Comparison of ENCODE assay signal across 2 cellular contexts in the genomic region with DNA sequence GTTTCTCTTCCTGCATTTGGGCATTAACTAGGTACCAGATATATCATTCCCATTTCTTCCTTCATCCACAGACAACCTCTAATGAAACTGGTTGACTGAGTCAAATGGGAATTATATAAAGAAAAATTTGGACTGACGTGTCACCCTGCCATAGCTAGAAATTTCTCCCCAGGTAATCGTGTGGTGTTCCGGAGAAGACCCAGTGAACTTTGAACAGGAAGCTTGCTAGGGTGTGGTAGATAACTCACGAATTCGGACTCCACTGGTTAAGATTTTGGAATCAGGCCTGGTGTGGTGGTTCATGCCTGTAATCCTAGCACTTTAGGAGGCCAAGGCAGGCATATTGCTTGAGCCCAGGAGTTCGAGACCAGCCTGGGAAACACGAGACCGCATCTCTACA.
TF ChIP-seq lines count a peak whose summit lies in the region.

No MANE protein-coding gene starts in this region.

TF ChIP-seq in SK-N-SH, 30 proteins besides CTCF, POLR2A, EP300 and RAD21 (continued from another document):
- no peak for TF ChIP-seq REST (IDR thresholded peaks at IDR 0.05; ENCODE audit: low read depth, low read length)
- no peak for TF ChIP-seq RCOR1 (IDR thresholded peaks at IDR 0.05; ENCODE audit: low read length)
- TF ChIP-seq FOXJ3 (CRISPR knock-in tag; IDR thresholded peaks at IDR 0.05), result no peak
- TF ChIP-seq NFIC (IDR thresholded peaks at IDR 0.05; ENCODE audit: borderline replicate concordance), result no peak
- no peak for TF ChIP-seq USF1 (IDR thresholded peaks at IDR 0.05; ENCODE audit: borderline replicate concordance, low read depth)

TF ChIP-seq in SK-N-SH treated with all-trans-retinoic acid at 6 μM for 48 hours, 23 proteins besides CTCF, POLR2A, EP300 and RAD21 (continued from another document):
- TF ChIP-seq GLIS3 (CRISPR knock-in tag; IDR thresholded peaks at IDR 0.05) (no peak), TOX (CRISPR knock-in tag; IDR thresholded peaks at IDR 0.05; ENCODE audit: borderline replicate concordance) (no peak), ZNF8 (CRISPR knock-in tag; IDR thresholded peaks at IDR 0.05) (no peak)
